25 cellular contexts compared by ENCODE assay signal in genomic region chr5:160242140-160242539, GRCh38. TPM values are rescaled to one million over a fixed set of nuclear protein-coding genes. Genes with fewer than 3 reads are reported as not detected.
"Had no signal": no experiment of that assay in that cellular context is flagged by ENCODE, and none has a peak within 500 bp of the region (broad histone marks: within the 10 kb centered on the region; RNA-seq: fewer than 3 reads in every experiment).

No MANE protein-coding gene starts in this region.

- H3K9me3 ChIP-seq: ascending aorta, body of pancreas had no signal

- H3K27me3 ChIP-seq: ascending aorta, body of pancreas had no signal

- H3K4me1 Mint-ChIP-seq: activated naive CD4-positive, alpha-beta T cell treated with anti-CD3 and anti-CD28 coated beads, Interleukin-2, amount 50 U/mL, for 24 hours had no signal

- H3K4me3 ChIP-seq: ascending aorta, body of pancreas, K562 had no signal

- H3K4me3 Mint-ChIP-seq: activated CD8-positive, alpha-beta T cell treated with anti-CD3 and anti-CD28 coated beads, Interleukin-2, amount 10 ng/mL, durations not matched to agents 7 days and 5 days; activated naive CD4-positive, alpha-beta T cell treated with anti-CD3 and anti-CD28 coated beads, Interleukin-2, amount 50 U/mL, for 24 hours; activated T-helper 1 cell treated with anti-CD3 and anti-CD28 coated beads, Interleukin-12 subunit alpha, Interleukin-12 subunit beta, Interleukin-2, Interleukin-4 antibody, amounts not matched to agents 30 ng/mL and 10 ng/mL and 1 ng/mL, durations not matched to agents 14 hours and 24 hours and 36 hours; T-helper 1 cell treated with Interleukin-12 subunit alpha and Interleukin-12 subunit beta and Interleukin-4 antibody, amounts not matched to agents 30 μg/mL and 1 μg/mL, for 36 hours; WTC11 had no signal

- H3K27ac Mint-ChIP-seq: activated CD8-positive, alpha-beta T cell treated with anti-CD3 and anti-CD28 coated beads, Interleukin-2, amount 10 ng/mL, durations not matched to agents 7 days and 5 days; activated naive CD4-positive, alpha-beta T cell treated with anti-CD3 and anti-CD28 coated beads, Interleukin-2, amount 50 U/mL, for 24 hours; activated T-helper 1 cell treated with anti-CD3 and anti-CD28 coated beads, Interleukin-12 subunit alpha, Interleukin-12 subunit beta, Interleukin-2, Interleukin-4 antibody, amounts not matched to agents 30 ng/mL and 10 ng/mL and 1 ng/mL, durations not matched to agents 14 hours and 24 hours and 36 hours; T-helper 1 cell treated with Interleukin-12 subunit alpha and Interleukin-12 subunit beta and Interleukin-4 antibody, amounts not matched to agents 30 μg/mL and 1 μg/mL, for 36 hours; WTC11 had no signal

- H3K27ac ChIP-seq: ascending aorta, body of pancreas had no signal

- H3K36me3 ChIP-seq: ascending aorta had no signal

- H3K9me3 Mint-ChIP-seq: activated naive CD4-positive, alpha-beta T cell treated with anti-CD3 and anti-CD28 coated beads, Interleukin-2, amount 50 U/mL, for 24 hours; activated T-helper 1 cell treated with anti-CD3 and anti-CD28 coated beads, Interleukin-12 subunit alpha, Interleukin-12 subunit beta, Interleukin-2, Interleukin-4 antibody, amounts not matched to agents 30 ng/mL and 10 ng/mL and 1 ng/mL, durations not matched to agents 14 hours and 24 hours and 36 hours; T-helper 1 cell treated with Interleukin-12 subunit alpha and Interleukin-12 subunit beta and Interleukin-4 antibody, amounts not matched to agents 30 μg/mL and 1 μg/mL, for 36 hours; WTC11 had no signal

- H3K4me1 ChIP-seq: ascending aorta had no signal

- H3K36me3 Mint-ChIP-seq: activated naive CD4-positive, alpha-beta T cell treated with anti-CD3 and anti-CD28 coated beads, Interleukin-2, amount 50 U/mL, for 24 hours; WTC11 had no signal

- DNase-seq: activated CD4-positive, alpha-beta T cell treated with anti-CD3 and anti-CD28 coated beads for 48 hours; activated CD4-positive, alpha-beta T cell treated with anti-CD3 and anti-CD28 coated beads, Interleukin-2, amount 50 U/mL, for 4 hours; activated CD4-positive, CD25-positive, alpha-beta regulatory T cell treated with anti-CD3 and anti-CD28 coated beads, Interleukin-2, amount 50 U/mL, for 72 hours; activated CD8-positive, alpha-beta memory T cell treated with anti-CD3 and anti-CD28 coated beads, Interleukin-2, amount 50 U/mL, for 48 hours; activated CD8-positive, alpha-beta T cell treated with anti-CD3 and anti-CD28 coated beads, Interleukin-2, amount 10 ng/mL, durations not matched to agents 7 days and 5 days; activated effector memory CD4-positive, alpha-beta T cell treated with Interleukin-2 at 50 U/mL for 16 hours; activated naive CD4-positive, alpha-beta T cell; activated T-cell treated with anti-CD3 and anti-CD28 coated beads, Interleukin-2, amount 50 U/mL, for 1 hour; amniotic stem cell; body of pancreas; Karpas-422; NCI-H1930; NCI-H2171; NCI-H226; NCI-H510A; NCI-H526 treated with DMSO at 0.1 percent for 48 hours; NCI-H82; OCI-M1; SHP77 treated with DMSO at 0.1 percent for 48 hours had no signal

- H3K27me3 Mint-ChIP-seq: activated naive CD4-positive, alpha-beta T cell treated with anti-CD3 and anti-CD28 coated beads, Interleukin-2, amount 50 U/mL, for 24 hours had no signal

RNA-seq across cellular contexts. Expression of gene FABP6, which starts 12.8 kb away (rescaled TPM):
- total RNA-seq: activated CD8-positive, alpha-beta T cell treated with anti-CD3 and anti-CD28 coated beads, Interleukin-2, amount 10 ng/mL, durations not matched to agents 7 days and 5 days; activated T-helper 1 cell treated with anti-CD3 and anti-CD28 coated beads, Interleukin-12 subunit alpha, Interleukin-12 subunit beta, Interleukin-2, Interleukin-4 antibody, amounts not matched to agents 30 ng/mL and 10 ng/mL and 1 ng/mL, durations not matched to agents 14 hours and 24 hours and 36 hours; ascending aorta; body of pancreas had no signal
